Comparison of ENCODE assay signal across 21 cellular contexts in the genomic region with DNA sequence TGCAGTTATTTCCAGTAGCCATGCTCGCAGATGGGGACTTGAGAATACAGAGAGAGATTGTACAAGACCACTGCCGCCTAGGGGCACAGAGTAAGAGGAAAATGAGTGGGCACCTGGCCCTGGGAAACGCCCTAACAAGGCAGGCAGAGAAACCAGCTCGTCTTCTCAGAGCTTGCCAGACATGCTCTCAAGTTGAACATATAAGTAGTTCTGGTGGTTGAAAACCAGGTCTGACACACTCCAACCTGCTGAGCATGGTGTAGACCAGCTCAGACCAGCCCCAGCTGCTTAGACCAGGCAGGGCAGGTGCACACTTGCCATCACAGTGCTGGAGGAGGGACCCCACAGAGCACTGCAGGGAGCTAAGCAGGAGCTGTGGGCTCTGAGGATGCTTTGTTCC.
DNase-seq lines count a peak whose midpoint lies in the region; ATAC-seq and TF ChIP-seq lines count a peak whose summit lies in the region.
"Had no signal": no experiment of that assay in that cellular context is flagged by ENCODE, and none has a peak within 500 bp of the region (broad histone marks: within the 10 kb centered on the region; RNA-seq: fewer than 3 reads in every experiment).

No MANE protein-coding gene starts in this region.

- no peaks in the 10 kb centered on the region for H3K9me3 Mint-ChIP-seq in stimulated activated naive CD8-positive, alpha-beta T cell treated with anti-CD3 and anti-CD28 coated beads, Interleukin-15, amount 100 ng/mL, for 72 hours
- no peaks in the 10 kb centered on the region for H3K9me3 Mint-ChIP-seq in CD4-positive, alpha-beta T cell
- H3K9me3 Mint-ChIP-seq: neural crest cell had no signal

- peaks cover 25% of the 10 kb centered on the region for H3K4me1 Mint-ChIP-seq in stimulated activated naive CD8-positive, alpha-beta T cell treated with anti-CD3 and anti-CD28 coated beads, Interleukin-15, amount 100 ng/mL, for 72 hours
- H3K4me1 Mint-ChIP-seq in CD4-positive, alpha-beta T cell (ENCODE audit: low read depth) = peaks cover 36% of the 10 kb centered on the region

- H3K36me3 Mint-ChIP-seq in CD4-positive, alpha-beta T cell (ENCODE audit: low read depth) = no peaks in the 10 kb centered on the region
- H3K36me3 Mint-ChIP-seq: activated naive CD8-positive, alpha-beta T cell had no signal

- CTCF ChIA-PET in CD4-positive, alpha-beta T cell (lab: Charles Lee) = no interaction called here

- whole genome bisulfite sequencing in right lobe of liver (ENCODE audit: insufficient coverage, low coverage, low lambda C conversion rate, missing lambda C conversion rate) = 79% methylated on average over 2 of the region's 4 CpGs

- TF ChIP-seq CTCF in foreskin keratinocyte (conservative IDR thresholded peaks at IDR 0.05) (no peak), right lobe of liver (IDR thresholded peaks at IDR 0.05) (no peak)
- no peak for TF ChIP-seq CTCF in CD4-positive, alpha-beta T cell (IDR thresholded peaks at IDR 0.05)

- H3K27me3 Mint-ChIP-seq in stimulated activated naive CD8-positive, alpha-beta T cell treated with anti-CD3 and anti-CD28 coated beads, Interleukin-15, amount 100 ng/mL, for 72 hours = no peaks in the 10 kb centered on the region
- H3K27me3 Mint-ChIP-seq in CD4-positive, alpha-beta T cell = no peaks in the 10 kb centered on the region
- H3K27me3 Mint-ChIP-seq: activated naive CD8-positive, alpha-beta T cell; progenitor cell of endocrine pancreas had no signal

- peaks cover 3% of the 10 kb centered on the region for H3K4me1 ChIP-seq in foreskin keratinocyte
- H3K4me1 ChIP-seq in right lobe of liver = no peaks in the 10 kb centered on the region
- H3K4me1 ChIP-seq: stomach, transverse colon had no signal

- H3K4me3 ChIP-seq in right lobe of liver = no peak overlapping the region
- H3K4me3 ChIP-seq: stomach, transverse colon had no signal

- peak; percentile 95 for DNase-seq in DMS79 (lab: John Stamatoyannopoulos, UW)
- DNase-seq in NCI-H146 treated with DMSO at 0.1 percent for 48 hours (lab: John Stamatoyannopoulos, UW; ENCODE audit: unreplicated experiment) = peak; percentile 74
- DNase-seq in NCI-H510A treated with DMSO at 0.1 percent for 48 hours (lab: John Stamatoyannopoulos, UW) = peak; percentile 50
- DNase-seq in foreskin keratinocyte = peak in 1 of 2 donors; percentile 62
- DNase-seq in right lobe of liver = no peak
- no peak for DNase-seq in stimulated activated naive CD8-positive, alpha-beta T cell treated with anti-CD3 and anti-CD28 coated beads, Interleukin-15, amount 100 ng/mL, for 72 hours
- no peak for DNase-seq in CD4-positive, alpha-beta T cell
- DNase-seq: activated CD4-positive, alpha-beta T cell treated with anti-CD3 and anti-CD28 coated beads for 48 hours; aorta; dermis blood vessel endothelial cell; DMS 273 treated with DMSO at 0.1 percent for 48 hours; GF-D8; NCI-H2081 treated with DMSO at 0.1 percent for 48 hours; NCI-H526 treated with DMSO at 0.1 percent for 48 hours; stimulated activated CD4-positive, alpha-beta T cell treated with anti-CD3 and anti-CD28 coated beads, Interleukin-15, amount 100 ng/mL, for 24 hours; stomach; transverse colon had no signal

- TF ChIP-seq POLR2A in right lobe of liver (IDR thresholded peaks at IDR 0.05) = no peak

- POLR2A ChIA-PET in CD4-positive, alpha-beta T cell (lab: Charles Lee) = no interaction called here

- H3K4me3 Mint-ChIP-seq in stimulated activated naive CD8-positive, alpha-beta T cell treated with anti-CD3 and anti-CD28 coated beads, Interleukin-15, amount 100 ng/mL, for 72 hours = no peak overlapping the region
- no peak overlapping the region for H3K4me3 Mint-ChIP-seq in CD4-positive, alpha-beta T cell
- H3K4me3 Mint-ChIP-seq: activated naive CD8-positive, alpha-beta T cell; CD14-positive monocyte; neural crest cell had no signal

- no peak overlapping the region for H3K27ac Mint-ChIP-seq in stimulated activated naive CD8-positive, alpha-beta T cell treated with anti-CD3 and anti-CD28 coated beads, Interleukin-15, amount 100 ng/mL, for 72 hours
- H3K27ac Mint-ChIP-seq in CD4-positive, alpha-beta T cell = no peak overlapping the region
- H3K27ac Mint-ChIP-seq: activated naive CD8-positive, alpha-beta T cell; progenitor cell of endocrine pancreas had no signal

- intact Hi-C loops in right lobe of liver (cut with DNase I) = no loop called here
- intact Hi-C loops in CD4-positive, alpha-beta T cell (cut with DNase I, micrococcal nuclease) = no loop called here

- peak; percentile 79 for ATAC-seq in foreskin keratinocyte
- no peak for ATAC-seq in right lobe of liver
- no peak for ATAC-seq in stimulated activated naive CD8-positive, alpha-beta T cell treated with anti-CD3 and anti-CD28 coated beads, Interleukin-15, amount 100 ng/mL, for 72 hours
- no peak for ATAC-seq in CD4-positive, alpha-beta T cell (ENCODE audit: poor library complexity)

- H3K36me3 ChIP-seq in right lobe of liver = no peaks in the 10 kb centered on the region
- H3K36me3 ChIP-seq: stomach, transverse colon had no signal

- H3K27ac ChIP-seq in foreskin keratinocyte = no peak overlapping the region
- H3K27ac ChIP-seq in right lobe of liver = no peak overlapping the region
- no peak overlapping the region for H3K27ac ChIP-seq in CD4-positive, alpha-beta T cell (ENCODE audit: low read depth, low read length)
- H3K27ac ChIP-seq: stomach, transverse colon had no signal

- H3K9me3 ChIP-seq in right lobe of liver = no peaks in the 10 kb centered on the region
- H3K9me3 ChIP-seq in CD4-positive, alpha-beta T cell (ENCODE audit: control insufficient read depth, low read length) = no peaks in the 10 kb centered on the region
- H3K9me3 ChIP-seq: stomach, transverse colon had no signal

- H3K27me3 ChIP-seq in foreskin keratinocyte (no peaks in the 10 kb centered on the region), right lobe of liver (no peaks in the 10 kb centered on the region)
- no peaks in the 10 kb centered on the region for H3K27me3 ChIP-seq in CD4-positive, alpha-beta T cell (ENCODE audit: control insufficient read depth, insufficient read depth, low read length)
- H3K27me3 ChIP-seq: stomach, transverse colon had no signal

Comparison
In these comparisons a context has a peak if more than half of its experiments do, and no peak if none do; other contexts are left out.
1. DNase-seq: peak in DMS79 (single experiment), NCI-H146 treated with DMSO at 0.1 percent for 48 hours (single experiment) and NCI-H510A treated with DMSO at 0.1 percent for 48 hours (single experiment); none in right lobe of liver (0 of 3), stimulated activated naive CD8-positive, alpha-beta T cell treated with anti-CD3 and anti-CD28 coated beads, Interleukin-15, amount 100 ng/mL, for 72 hours (0 of 2) and CD4-positive, alpha-beta T cell (0 of 10).